15 cellular contexts compared by ENCODE assay signal in genomic region chr7:73900286-73900685, GRCh38. TPM values are rescaled to one million over a fixed set of nuclear protein-coding genes. Genes with fewer than 3 reads are reported as not detected.
DNase-seq lines count a peak whose midpoint lies in the region; ATAC-seq, FAIRE-seq and TF ChIP-seq lines count a peak whose summit lies in the region.
"Had no signal": no experiment of that assay in that cellular context is flagged by ENCODE, and none has a peak within 500 bp of the region (broad histone marks: within the 10 kb centered on the region; RNA-seq: fewer than 3 reads in every experiment).

No MANE protein-coding gene starts in this region.

- no peaks in the 10 kb centered on the region for H3K79me1 ChIP-seq in H1 (ENCODE audit: low read depth, low read length)

- peak in 1 of 2 experiments; percentile 35; a peak in 1 of 4 replicates for TF ChIP-seq RAD21 in H1 (IDR thresholded peaks at IDR 0.05 in 1 of 2, conservative IDR thresholded peaks at IDR 0.05 in 1 of 2; ENCODE audit: low read depth in 2 of 2, low read length in 2 of 2)

- H2BK15ac ChIP-seq in H1 (ENCODE audit: low read length), result no peak overlapping the region

- no peak overlapping the region for H3K4me2 ChIP-seq in H1 (ENCODE audit: insufficient read depth in 1 of 2, low read depth in 2 of 2, low read length in 2 of 2)

- CTCF ChIA-PET in H1 (lab: Charles Lee; ENCODE audit: partially characterized antibody), result interaction anchor here (0.8 to 4.2 kb wide), 10 partner anchors 9 to 169 kb away, joined by 3 to 19 read pairs (median 4); no protein-coding TSS in a partner anchor

- H2BK12ac ChIP-seq in H1 (ENCODE audit: low read depth, low read length), result peak overlapping the region; percentile 14; the same call in 1 of the 2 replicates

- TF ChIP-seq CTCF in H1 (IDR thresholded peaks at IDR 0.05; ENCODE audit: control extremely low read depth in 1 of 3, insufficient read depth in 1 of 3, low read depth in 1 of 3, low read length in 3 of 3), result peak in 2 of 3 experiments; percentile 4 to 22; a peak in 2 of 4 replicates
- TF ChIP-seq CTCF in upper lobe of right lung (IDR thresholded peaks at IDR 0.05), result no peak
- no peak for TF ChIP-seq CTCF in WERI-Rb-1 (IDR thresholded peaks at IDR 0.05; ENCODE audit: low read depth, low read length)

- H4K91ac ChIP-seq in H1 (replicated peaks; ENCODE audit: insufficient read length, low read length), result peak overlapping the region; percentile 88

- no peak overlapping the region for H2BK20ac ChIP-seq in H1 (ENCODE audit: low read length)

- no peak overlapping the region for H2BK5ac ChIP-seq in H1 (ENCODE audit: low read depth, low read length)

- H3K27me3 ChIP-seq in H1 (replicated peaks in 1 of 4; ENCODE audit: control insufficient read depth in 3 of 4, extremely low read depth in 1 of 4, insufficient read depth in 3 of 4, low read length in 3 of 4) (no peaks in the 10 kb centered on the region), upper lobe of right lung (no peaks in the 10 kb centered on the region), WERI-Rb-1 (ENCODE audit: insufficient read depth, low read depth, severe bottlenecking) (no peaks in the 10 kb centered on the region)
- H3K27me3 ChIP-seq: Peyer's patch had no signal

- ATAC-seq in upper lobe of right lung, result no peak
- no peak for ATAC-seq in GM18519 (IDR thresholded peaks at IDR 0.05; ENCODE audit: low FRiP score, unreplicated experiment)

- H3K4me1 ChIP-seq in H1 (replicated peaks in 1 of 4; ENCODE audit: control insufficient read depth in 3 of 4, insufficient read depth in 4 of 4, low read length in 3 of 4) (peaks cover 4 to 18% (median 7%) of the 10 kb centered on the region in 4 experiments), upper lobe of right lung (peaks cover 6% of the 10 kb centered on the region)
- H3K4me1 ChIP-seq: parathyroid adenoma, Peyer's patch had no signal

- H3K79me2 ChIP-seq in H1 (ENCODE audit: control insufficient read depth in 1 of 2, insufficient read depth in 2 of 2, low read length in 2 of 2), result no peaks in the 10 kb centered on the region
- H3K79me2 ChIP-seq: parathyroid adenoma had no signal

- peaks cover 2% of the 10 kb centered on the region; the same call in 1 of the 2 replicates for H3K23me2 ChIP-seq in H1 (ENCODE audit: low read depth, low read length)

- POLR2A ChIA-PET in H1 (lab: Charles Lee; ENCODE audit: partially characterized antibody), result interaction anchor here (1.1 kb wide), 1 partner anchor 13 kb away, joined by 3 read pairs; no protein-coding TSS in a partner anchor

- no peak overlapping the region for H3K4me3 ChIP-seq in H1 (ENCODE audit: extremely low read depth in 1 of 4, insufficient read depth in 2 of 4, low read depth in 3 of 4, low read length in 4 of 4)
- no peak overlapping the region for H3K4me3 ChIP-seq in upper lobe of right lung
- H3K4me3 ChIP-seq in WERI-Rb-1 (ENCODE audit: low read depth, low read length), result no peak overlapping the region
- H3K4me3 ChIP-seq: Peyer's patch had no signal

- 81% methylated on average over 5 of the region's 5 CpGs; no CpG with 5 or more reads in 1 of the 2 experiments for WGBS in H1 (ENCODE audit: extremely low coverage in 1 of 2, insufficient coverage in 1 of 2, insufficient read length in 1 of 2, insufficient replicate concordance in 2 of 2, low coverage in 1 of 2, low lambda C conversion rate in 2 of 2, missing lambda C conversion rate in 1 of 2), 2 experiments

- FAIRE-seq in H1 (lab: Jason Lieb, UNC), result no peak
- FAIRE-seq: endothelial cell of umbilical vein had no signal

- no peak overlapping the region; the same call in 1 of the 2 replicates for H4K8ac ChIP-seq in H1 (ENCODE audit: extremely low read depth, insufficient read depth, low read length)

- no peak overlapping the region for H4K5ac ChIP-seq in H1 (ENCODE audit: insufficient read length, low read depth, low read length)

- peak; percentile 61 for DNase-seq in M059J (ENCODE audit: low read depth)
- DNase-seq in H1 (ENCODE audit: low read depth in 1 of 2, low spot score in 2 of 2), result no peak
- peak; percentile 70 for DNase-seq in myocyte (ENCODE audit: low read depth)
- no peak for DNase-seq in upper lobe of right lung
- no peak for DNase-seq in WERI-Rb-1
- no peak for DNase-seq in AML-193 (lab: John Stamatoyannopoulos, UW)
- DNase-seq: activated CD4-positive, alpha-beta memory T cell treated with anti-CD3 and anti-CD28 coated beads, Interleukin-2, amount 10 ng/mL, durations not matched to agents 7 days and 5 days; CD8-positive, alpha-beta memory T cell; NCI-H1105; NCI-H510A; stimulated activated CD4-positive, alpha-beta T cell treated with anti-CD3 and anti-CD28 coated beads, Interleukin-2, amount 100 ng/mL, for 24 hours had no signal

- TF ChIP-seq POLR2A in H1 (IDR thresholded peaks at IDR 0.05; ENCODE audit: control extremely low read depth in 1 of 2, low read depth in 2 of 2, low read length in 2 of 2), result no peak

- H3K36me3 ChIP-seq in H1 (ENCODE audit: control insufficient read depth in 2 of 4, insufficient read depth in 4 of 4, low read length in 3 of 4) (no peaks in the 10 kb centered on the region), upper lobe of right lung (no peaks in the 10 kb centered on the region), WERI-Rb-1 (no peaks in the 10 kb centered on the region)
- H3K36me3 ChIP-seq: Peyer's patch had no signal

- no peak overlapping the region for H2BK120ac ChIP-seq in H1 (replicated peaks; ENCODE audit: low read depth, low read length)

- no peaks in the 10 kb centered on the region for H4K20me1 ChIP-seq in H1 (replicated peaks in 1 of 2; ENCODE audit: control insufficient read depth in 1 of 2, insufficient read depth in 2 of 2, low read length in 2 of 2)

- no peak overlapping the region for H3K4ac ChIP-seq in H1 (replicated peaks; ENCODE audit: insufficient read length, low read depth, low read length)

- H3K27ac ChIP-seq in H1 (ENCODE audit: low read depth, low read length) (no peak overlapping the region), upper lobe of right lung (peak overlapping the region; percentile 2), WERI-Rb-1 (no peak overlapping the region)
- H3K27ac ChIP-seq: parathyroid adenoma had no signal

- no peak for TF ChIP-seq EP300 in H1 (IDR thresholded peaks at IDR 0.05; ENCODE audit: borderline replicate concordance in 1 of 2, low read depth in 2 of 2, low read length in 2 of 2)

- no peak overlapping the region for H3K56ac ChIP-seq in H1 (replicated peaks; ENCODE audit: insufficient read length, low read depth, low read length)

- intact Hi-C loops in upper lobe of right lung (cut with DNase I), result no loop called here

- no peak overlapping the region; the same call in 1 of the 2 replicates for H3K18ac ChIP-seq in H1 (ENCODE audit: extremely low read depth, low read length)

- no peak overlapping the region for H3K14ac ChIP-seq in H1 (ENCODE audit: insufficient read length)

- H3K9ac ChIP-seq in H1 (replicated peaks in 1 of 4; ENCODE audit: extremely low read depth in 1 of 4, low read depth in 3 of 4, low read length in 3 of 4), result no peak overlapping the region
- H3K9ac ChIP-seq: parathyroid adenoma had no signal

- H2AK5ac ChIP-seq in H1 (ENCODE audit: low read depth, low read length), result no peak overlapping the region

- no peak overlapping the region for H2AFZ ChIP-seq in H1 (ENCODE audit: low read length)
- H2AFZ ChIP-seq: parathyroid adenoma had no signal

- H3K23ac ChIP-seq in H1 (ENCODE audit: insufficient read length), result no peak overlapping the region

- H3K9me3 ChIP-seq in H1 (ENCODE audit: insufficient read depth in 2 of 2, low read depth in 1 of 2, low read length in 1 of 2), result 0 out of 4 replicates have a peak, but pooled peaks cover 0 to 5% of the 10 kb centered on the region in 2 experiments
- no peaks in the 10 kb centered on the region for H3K9me3 ChIP-seq in upper lobe of right lung
- H3K9me3 ChIP-seq in WERI-Rb-1 (ENCODE audit: severe bottlenecking), result no peaks in the 10 kb centered on the region
- H3K9me3 ChIP-seq: Peyer's patch had no signal

TF ChIP-seq in H1, 55 proteins besides CTCF, POLR2A, EP300 and RAD21 (continues in another document):
- TF ChIP-seq EGR1 (IDR thresholded peaks at IDR 0.05; ENCODE audit: borderline replicate concordance, low read depth, low read length) (no peak), USF2 (IDR thresholded peaks at IDR 0.05; ENCODE audit: low read length) (no peak), YY1 (IDR thresholded peaks at IDR 0.05; ENCODE audit: low read depth, low read length) (no peak)

RNA-seq across cellular contexts. Expression of gene TMEM270, which starts 39.3 kb away (rescaled TPM):
- total RNA-seq in M059J (2014; rRNA removed; shearing (Covaris generic)), result 0.17 and 0.32 TPM in 2 replicates
- total RNA-seq in H1 (2021; fragmentation: NEBNext Ultra II Directional; extraction: Animal tissue kit (Norgen Biotek cat#: 25700)), result not detected in 2 replicates
- polyA plus RNA-seq in H1 (2011; rRNA removed), result 0.26 and 0.33 TPM in 2 replicates
- polyA plus RNA-seq in H1 (2011; cell fraction: cytosol; rRNA removed), result not detected
- not detected for polyA plus RNA-seq in H1 (2011; cell fraction: nucleus; rRNA removed)
- 0.23 TPM in 1 of 4 replicates, not detected in the others for polyA plus RNA-seq in H1 (2012, experiment 1 of 2)
- not detected for polyA plus RNA-seq in H1 (2012, experiment 2 of 2)
- polyA plus RNA-seq in H1 (2013, experiment 1 of 2), result 0.16 TPM
- not detected for polyA plus RNA-seq in H1 (2013, experiment 2 of 2)
- polyA minus RNA-seq in H1 (2011; rRNA and poly(A)+ RNA removed), result not detected in 2 replicates
- polyA minus RNA-seq in H1 (2011; cell fraction: cytosol; rRNA and poly(A)+ RNA removed), result not detected
- polyA minus RNA-seq in H1 (2011; cell fraction: nucleus; rRNA and poly(A)+ RNA removed), result not detected
- total RNA-seq in myocyte (not detected in 2 replicates), upper lobe of right lung (not detected)
- polyA plus RNA-seq in myocyte (2012), result not detected
- total RNA-seq: activated CD4-positive, alpha-beta memory T cell treated with anti-CD3 and anti-CD28 coated beads, Interleukin-2, amount 10 ng/mL, durations not matched to agents 7 days and 5 days; CD8-positive, alpha-beta memory T cell; endothelial cell of umbilical vein; Peyer's patch had no signal
- polyA plus RNA-seq: CD8-positive, alpha-beta memory T cell; endothelial cell of umbilical vein had no signal

RNA-seq across cellular contexts. Expression of gene METTL27, which starts 58.0 kb away (rescaled TPM):
- 1.7 and 1.9 TPM in 2 replicates for total RNA-seq in M059J (2014; rRNA removed; shearing (Covaris generic))
- 5.6 and 6.2 TPM in 2 replicates for total RNA-seq in H1 (2021; fragmentation: NEBNext Ultra II Directional; extraction: Animal tissue kit (Norgen Biotek cat#: 25700))
- 12.0 and 21.6 TPM in 2 replicates for polyA plus RNA-seq in H1 (2011; rRNA removed)
- polyA plus RNA-seq in H1 (2011; cell fraction: cytosol; rRNA removed), result 14.6 TPM
- polyA plus RNA-seq in H1 (2011; cell fraction: nucleus; rRNA removed), result 19.1 TPM
- polyA plus RNA-seq in H1 (2012, experiment 1 of 2), result 4.4 to 11.8 TPM (median 8.7 TPM) in 4 replicates
- 5.8 TPM for polyA plus RNA-seq in H1 (2012, experiment 2 of 2)
- 3.1 TPM for polyA plus RNA-seq in H1 (2013, experiment 1 of 2)
- 2.6 TPM for polyA plus RNA-seq in H1 (2013, experiment 2 of 2)
- 3.9 and 8.7 TPM in 2 replicates for polyA minus RNA-seq in H1 (2011; rRNA and poly(A)+ RNA removed)
- polyA minus RNA-seq in H1 (2011; cell fraction: cytosol; rRNA and poly(A)+ RNA removed), result 5.5 TPM
- 14.0 TPM for polyA minus RNA-seq in H1 (2011; cell fraction: nucleus; rRNA and poly(A)+ RNA removed)
- total RNA-seq in myocyte (1.3 and 4.0 TPM in 2 replicates), upper lobe of right lung (2.3 TPM)
- 3.3 TPM for polyA plus RNA-seq in myocyte (2012)
- total RNA-seq: CD8-positive, alpha-beta memory T cell had no signal
- polyA plus RNA-seq: CD8-positive, alpha-beta memory T cell had no signal

Comparison
In these comparisons a context has a peak if more than half of its experiments do, and no peak if none do; other contexts are left out.
1. DNase-seq: peak in M059J (single experiment) and myocyte (single experiment); none in H1 (0 of 2), upper lobe of right lung (single experiment), WERI-Rb-1 (single experiment) and AML-193 (0 of 2).
2. CTCF ChIP-seq: peak in H1 (2 of 3); none in upper lobe of right lung (single experiment) and WERI-Rb-1 (single experiment).